In genomic region chr10:71351087-71351486, GRCh38 we compare ENCODE assay signal across 26 cellular contexts. TPM values are rescaled to one million over a fixed set of nuclear protein-coding genes. Genes with fewer than 3 reads are reported as not detected.
DNase-seq lines count a peak whose midpoint lies in the region; ATAC-seq and TF ChIP-seq lines count a peak whose summit lies in the region.
"Had no signal": no experiment of that assay in that cellular context is flagged by ENCODE, and none has a peak within 500 bp of the region (broad histone marks: within the 10 kb centered on the region; RNA-seq: fewer than 3 reads in every experiment).

No MANE protein-coding gene starts in this region.

- H3K4me1 ChIP-seq in H9 (ENCODE audit: insufficient read depth, low read length) (peaks cover under 1% of the 10 kb centered on the region; the same call in 1 of the 2 replicates), mesendoderm (ENCODE audit: control insufficient read depth, low read depth, low read length) (no peaks in the 10 kb centered on the region), tibial nerve (no peaks in the 10 kb centered on the region)
- H3K4me1 ChIP-seq: HAP-1 had no signal

- ATAC-seq in activated CD8-positive, alpha-beta T cell treated with anti-CD3 and anti-CD28 coated beads, Interleukin-2, amount 10 ng/mL, durations not matched to agents 7 days and 5 days: peak; percentile 60
- ATAC-seq in stimulated activated effector memory CD8-positive, alpha-beta T cell treated with anti-CD3 and anti-CD28 coated beads, Interleukin-12 subunit alpha, Interleukin-12 subunit beta, amount 100 ng/mL, for 72 hours: no peak
- ATAC-seq: GM23338, SK-N-SH treated with all-trans-retinoic acid at 6 μM for 48 hours had no signal

- H2BK5ac ChIP-seq in H9 (ENCODE audit: insufficient read length, low read length) (no peak overlapping the region), mesendoderm (ENCODE audit: low read length) (no peak overlapping the region)

- H4K8ac ChIP-seq in H9 (replicated peaks; ENCODE audit: insufficient read length, low read depth, low read length): no peak overlapping the region
- H4K8ac ChIP-seq in mesendoderm (ENCODE audit: low read depth, low read length): no peak overlapping the region

- H3K56ac ChIP-seq in H9 (ENCODE audit: insufficient read length, low read depth, low read length) (no peak overlapping the region), mesendoderm (ENCODE audit: low read length) (no peak overlapping the region)

- H3K4me2 ChIP-seq in H9 (ENCODE audit: insufficient read depth, insufficient read length, low read length) (no peak overlapping the region), mesendoderm (ENCODE audit: low read length) (no peak overlapping the region)
- H3K4me2 ChIP-seq: GM23338, PC-9 had no signal

- H3K27ac Mint-ChIP-seq in H9: peak overlapping the region in 2 of 3 experiments; percentile 80 to 95; a peak in 3 of 7 replicates
- no peak overlapping the region for H3K27ac Mint-ChIP-seq in activated CD8-positive, alpha-beta T cell treated with anti-CD3 and anti-CD28 coated beads, Interleukin-2, amount 10 ng/mL, durations not matched to agents 7 days and 5 days
- peak overlapping the region; percentile 73 for H3K27ac Mint-ChIP-seq in stimulated activated effector memory CD8-positive, alpha-beta T cell treated with anti-CD3 and anti-CD28 coated beads, Interleukin-12 subunit alpha, Interleukin-12 subunit beta, amount 100 ng/mL, for 72 hours
- H3K27ac Mint-ChIP-seq: GM23338 had no signal

- DNase-seq in H9: no peak
- DNase-seq in NCI-H345 (lab: John Stamatoyannopoulos, UW): peak; percentile 89
- DNase-seq in activated CD8-positive, alpha-beta T cell treated with anti-CD3 and anti-CD28 coated beads, Interleukin-2, amount 10 ng/mL, durations not matched to agents 7 days and 5 days: no peak
- DNase-seq in stimulated activated effector memory CD8-positive, alpha-beta T cell treated with anti-CD3 and anti-CD28 coated beads, Interleukin-12 subunit alpha, Interleukin-12 subunit beta, amount 100 ng/mL, for 72 hours (ENCODE audit: low spot score in 2 of 2): no peak
- DNase-seq in mesendoderm: no peak
- DNase-seq in tibial nerve (ENCODE audit: low spot score in 2 of 2): no peak
- DNase-seq in NCI-H2171 (lab: John Stamatoyannopoulos, UW): no peak
- DNase-seq: DMS79 treated with DMSO at 0.1 percent for 48 hours, GF-D8, Kasumi-1, NCI-H1092 treated with DMSO at 0.1 percent for 48 hours, NCI-H1436, NCI-H187, NCI-H2081 treated with DMSO at 0.1 percent for 48 hours, NCI-H2171 treated with DMSO at 0.1 percent for 48 hours, NCI-H446, NCI-H524 treated with DMSO at 0.1 percent for 48 hours, PC-9, SJCRH30 had no signal

- no peak overlapping the region for H3K4me3 Mint-ChIP-seq in H9
- no peak overlapping the region for H3K4me3 Mint-ChIP-seq in activated CD8-positive, alpha-beta T cell treated with anti-CD3 and anti-CD28 coated beads, Interleukin-2, amount 10 ng/mL, durations not matched to agents 7 days and 5 days
- no peak overlapping the region for H3K4me3 Mint-ChIP-seq in stimulated activated effector memory CD8-positive, alpha-beta T cell treated with anti-CD3 and anti-CD28 coated beads, Interleukin-12 subunit alpha, Interleukin-12 subunit beta, amount 100 ng/mL, for 72 hours
- H3K4me3 Mint-ChIP-seq: CD8-positive, alpha-beta memory T cell; GM23338; IgD-negative memory B cell had no signal

- H2BK120ac ChIP-seq in H9 (ENCODE audit: low read depth, low read length, poor library complexity, severe bottlenecking) (no peak overlapping the region), mesendoderm (ENCODE audit: low read depth, low read length) (no peak overlapping the region)

- H3K18ac ChIP-seq in H9 (ENCODE audit: insufficient read length, low read depth, low read length) (no peak overlapping the region), mesendoderm (ENCODE audit: low read length) (no peak overlapping the region)

- no peak overlapping the region for H2BK20ac ChIP-seq in H9 (ENCODE audit: low read depth, low read length, poor library complexity, severe bottlenecking)

- H3K79me1 ChIP-seq in H9 (ENCODE audit: insufficient read depth, low read depth, low read length, poor library complexity, severe bottlenecking) (no peaks in the 10 kb centered on the region), mesendoderm (ENCODE audit: low read length) (no peaks in the 10 kb centered on the region)

- no peaks in the 10 kb centered on the region for H3K79me2 ChIP-seq in H9 (ENCODE audit: insufficient read depth, low read length)
- H3K79me2 ChIP-seq in mesendoderm (ENCODE audit: control insufficient read depth, insufficient read depth, low read length): no peaks in the 10 kb centered on the region

- H4K91ac ChIP-seq in H9 (ENCODE audit: insufficient read length, low read depth, low read length): no peak overlapping the region

- no peaks in the 10 kb centered on the region for H3K9me3 Mint-ChIP-seq in H9
- H3K9me3 Mint-ChIP-seq in activated CD8-positive, alpha-beta T cell treated with anti-CD3 and anti-CD28 coated beads, Interleukin-2, amount 10 ng/mL, durations not matched to agents 7 days and 5 days (ENCODE audit: insufficient read depth): no peaks in the 10 kb centered on the region
- H3K9me3 Mint-ChIP-seq in stimulated activated effector memory CD8-positive, alpha-beta T cell treated with anti-CD3 and anti-CD28 coated beads, Interleukin-12 subunit alpha, Interleukin-12 subunit beta, amount 100 ng/mL, for 72 hours: no peaks in the 10 kb centered on the region
- H3K9me3 Mint-ChIP-seq: CD8-positive, alpha-beta memory T cell; GM23338; IgD-negative memory B cell had no signal

- H4K5ac ChIP-seq in H9 (ENCODE audit: insufficient read length, low read depth, low read length) (no peak overlapping the region), mesendoderm (ENCODE audit: low read length) (no peak overlapping the region)

- H3K4me3 ChIP-seq in mesendoderm (ENCODE audit: low read length) (no peak overlapping the region), tibial nerve (no peak overlapping the region)
- H3K4me3 ChIP-seq: GM23338, HAP-1, PC-9, SJCRH30 had no signal

- no CpG with 5 or more reads among the region's 6 CpGs for WGBS in H9 (ENCODE audit: extremely low coverage, insufficient read length, low lambda C conversion rate)
- WGBS in mesendoderm (ENCODE audit: extremely low coverage, insufficient coverage, low lambda C conversion rate): no CpG with 5 or more reads among the region's 6 CpGs
- 83 to 95% methylated on average over 6 of the region's 6 CpGs for whole genome bisulfite sequencing in tibial nerve, 2 donors

- no peak overlapping the region for H3K14ac ChIP-seq in H9 (ENCODE audit: insufficient read depth, low read length)

- CTCF ChIA-PET in activated CD8-positive, alpha-beta T cell treated with anti-CD3 and anti-CD28 coated beads, Interleukin-2, amount 10 ng/mL, durations not matched to agents 7 days and 5 days (lab: Charles Lee): interaction anchor here (0.7 to 1.1 kb wide), 3 partner anchors 8 to 347 kb away, joined by 3 to 4 read pairs (median 4); no protein-coding TSS in a partner anchor

- H3K4me1 Mint-ChIP-seq in H9: peaks cover 37 to 46% of the 10 kb centered on the region in 2 experiments
- H3K4me1 Mint-ChIP-seq in activated CD8-positive, alpha-beta T cell treated with anti-CD3 and anti-CD28 coated beads, Interleukin-2, amount 10 ng/mL, durations not matched to agents 7 days and 5 days (ENCODE audit: low read depth): peaks cover 15% of the 10 kb centered on the region
- peaks cover 6% of the 10 kb centered on the region for H3K4me1 Mint-ChIP-seq in stimulated activated effector memory CD8-positive, alpha-beta T cell treated with anti-CD3 and anti-CD28 coated beads, Interleukin-12 subunit alpha, Interleukin-12 subunit beta, amount 100 ng/mL, for 72 hours

- TF ChIP-seq CTCF in H9 (conservative IDR thresholded peaks at IDR 0.05) (no peak), tibial nerve (IDR thresholded peaks at IDR 0.05) (no peak)

- H3K23me2 ChIP-seq in H9 (ENCODE audit: insufficient read length, low read depth, low read length, poor library complexity, severe bottlenecking): no peaks in the 10 kb centered on the region

- H3K23ac ChIP-seq in H9 (ENCODE audit: insufficient read length, low read depth, low read length): no peak overlapping the region
- no peak overlapping the region for H3K23ac ChIP-seq in mesendoderm (ENCODE audit: low read length)

- no peaks in the 10 kb centered on the region for H3K27me3 Mint-ChIP-seq in H9 (ENCODE audit: low read depth)
- H3K27me3 Mint-ChIP-seq in activated CD8-positive, alpha-beta T cell treated with anti-CD3 and anti-CD28 coated beads, Interleukin-2, amount 10 ng/mL, durations not matched to agents 7 days and 5 days (ENCODE audit: low read depth): no peaks in the 10 kb centered on the region
- H3K27me3 Mint-ChIP-seq: CD8-positive, alpha-beta memory T cell; IgD-negative memory B cell had no signal

- no peak overlapping the region for H2AK5ac ChIP-seq in H9 (ENCODE audit: insufficient read length, low read length)
- H2AK5ac ChIP-seq in mesendoderm (ENCODE audit: low read length): no peak overlapping the region

- no peak overlapping the region for H2AFZ ChIP-seq in H9 (ENCODE audit: low read length)
- H2AFZ ChIP-seq: GM23338, PC-9 had no signal

- peaks cover 4 to 12% (median 6%) of the 10 kb centered on the region in 3 experiments; a peak in 6 of 7 replicates for H3K36me3 Mint-ChIP-seq in H9 (ENCODE audit: insufficient read depth in 1 of 3, low read depth in 3 of 3)
- no peaks in the 10 kb centered on the region for H3K36me3 Mint-ChIP-seq in activated CD8-positive, alpha-beta T cell treated with anti-CD3 and anti-CD28 coated beads, Interleukin-2, amount 10 ng/mL, durations not matched to agents 7 days and 5 days (ENCODE audit: low read depth)
- no peaks in the 10 kb centered on the region for H3K36me3 Mint-ChIP-seq in stimulated activated effector memory CD8-positive, alpha-beta T cell treated with anti-CD3 and anti-CD28 coated beads, Interleukin-12 subunit alpha, Interleukin-12 subunit beta, amount 100 ng/mL, for 72 hours

- TF ChIP-seq EP300 in tibial nerve (IDR thresholded peaks at IDR 0.05): no peak

- no peak overlapping the region for H3K9ac ChIP-seq in H9 (ENCODE audit: extremely low read depth, insufficient read length, low read length)
- no peak overlapping the region for H3K9ac ChIP-seq in mesendoderm (ENCODE audit: low read length)

- H3K9me3 ChIP-seq in H9 (ENCODE audit: control insufficient read depth, low read depth, low read length) (no peaks in the 10 kb centered on the region), tibial nerve (no peaks in the 10 kb centered on the region)
- H3K9me3 ChIP-seq: HAP-1, SJCRH30 had no signal

- no peak overlapping the region for H3K27ac ChIP-seq in H9 (ENCODE audit: insufficient read length, low read depth, low read length)
- no peak overlapping the region for H3K27ac ChIP-seq in mesendoderm (ENCODE audit: low read depth, low read length)
- no peak overlapping the region for H3K27ac ChIP-seq in tibial nerve
- H3K27ac ChIP-seq: PC-9, SJCRH30 had no signal

- TF ChIP-seq POLR2A in tibial nerve (IDR thresholded peaks at IDR 0.05): no peak

- H4K20me1 ChIP-seq in H9 (ENCODE audit: control insufficient read depth, insufficient read depth, insufficient read length): no peaks in the 10 kb centered on the region

- no peaks in the 10 kb centered on the region for H3K27me3 ChIP-seq in H9 (ENCODE audit: insufficient read depth, low read length)
- no peaks in the 10 kb centered on the region for H3K27me3 ChIP-seq in mesendoderm (ENCODE audit: insufficient read depth, low read length, poor library complexity)
- H3K27me3 ChIP-seq in tibial nerve: no peaks in the 10 kb centered on the region
- H3K27me3 ChIP-seq: SJCRH30 had no signal

- POLR2A ChIA-PET in activated CD8-positive, alpha-beta T cell treated with anti-CD3 and anti-CD28 coated beads, Interleukin-2, amount 10 ng/mL, durations not matched to agents 7 days and 5 days (lab: Charles Lee): interaction anchor here (0.7 kb wide), 1 partner anchor 30 kb away, joined by 3 read pairs; no protein-coding TSS in a partner anchor

- H3T11ph ChIP-seq in H9 (ENCODE audit: low read length): no peak overlapping the region

- H3K4ac ChIP-seq in H9 (ENCODE audit: low read depth, low read length) (no peak overlapping the region), mesendoderm (ENCODE audit: low read depth, low read length) (no peak overlapping the region)

- no peak overlapping the region for H2BK15ac ChIP-seq in H9 (ENCODE audit: low read depth, low read length)
- no peak overlapping the region for H2BK15ac ChIP-seq in mesendoderm (replicated peaks; ENCODE audit: low read depth)

- H3K36me3 ChIP-seq in mesendoderm (ENCODE audit: control insufficient read depth, insufficient read depth, low read length) (no peaks in the 10 kb centered on the region), tibial nerve (peaks cover 0 to 58% (median under 1%) of the 10 kb centered on the region in 3 donors)
- H3K36me3 ChIP-seq: HAP-1, SJCRH30 had no signal

- H2BK12ac ChIP-seq in H9 (ENCODE audit: insufficient read length, low read depth, low read length): no peak overlapping the region

RNA-seq across cellular contexts. Expression of gene SLC29A3, which starts 32.0 kb away (rescaled TPM):
- 9.2 and 10.2 TPM in 2 replicates for total RNA-seq in H9 (2021)
- 1 to 10 TPM; 3.0 to 3.4 TPM for total RNA-seq in activated CD8-positive, alpha-beta T cell treated with anti-CD3 and anti-CD28 coated beads, Interleukin-2, amount 10 ng/mL, durations not matched to agents 7 days and 5 days
- polyA plus RNA-seq in mesendoderm (2013, experiment 1 of 2): 9.4 TPM
- 8.8 TPM for polyA plus RNA-seq in mesendoderm (2013, experiment 2 of 2)
- total RNA-seq in tibial nerve: 10 to 100 TPM in 1 of 4 donors, 1 to 10 TPM in 3; 6.5 to 10.1 (median 7.4) TPM

RNA-seq across cellular contexts. Expression of gene CDH23, which starts 45.6 kb away (rescaled TPM):
- total RNA-seq in H9 (2021) (1.1 and 2.1 TPM in 2 replicates), tibial nerve (10 to 100 TPM; 13.8 to 20.1 (median 17.3) TPM)
- total RNA-seq in activated CD8-positive, alpha-beta T cell treated with anti-CD3 and anti-CD28 coated beads, Interleukin-2, amount 10 ng/mL, durations not matched to agents 7 days and 5 days: 1 to 10 TPM; 4.7 to 4.9 TPM
- polyA plus RNA-seq in mesendoderm (2013, experiment 1 of 2): 2.1 TPM
- polyA plus RNA-seq in mesendoderm (2013, experiment 2 of 2): 1.7 TPM
- total RNA-seq: M059J, RPMI7951 had no signal
- polyA plus RNA-seq: IgD-negative memory B cell had no signal
